ENCODE assay signal across 8 cellular contexts in the genomic region with DNA sequence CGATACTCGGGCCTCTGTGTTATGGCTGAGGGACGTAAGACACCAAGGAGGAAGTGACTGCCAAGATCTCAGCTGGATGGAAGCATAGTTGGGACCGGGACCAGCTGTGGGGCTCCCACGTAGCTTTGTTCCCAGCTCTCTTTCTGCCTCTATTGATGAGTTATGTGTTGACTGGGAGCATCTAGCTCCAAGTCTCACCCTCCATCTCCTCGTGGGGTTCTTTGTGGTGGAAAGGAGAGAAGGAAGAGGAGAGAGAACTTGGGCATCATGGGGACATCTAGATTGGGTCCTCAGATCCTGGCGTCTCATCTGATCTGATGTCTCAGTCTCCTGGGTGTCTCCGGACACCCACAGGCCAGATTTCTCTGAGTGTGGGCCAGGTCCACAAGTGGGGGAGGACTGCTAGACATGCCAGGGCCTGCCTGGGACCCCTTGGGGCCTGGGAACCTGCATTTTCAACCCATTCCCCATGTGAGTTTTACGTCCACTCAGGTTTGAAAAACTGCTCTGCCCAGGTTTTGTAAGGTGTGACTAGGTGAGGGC. TPM values are rescaled to one million over a fixed set of nuclear protein-coding genes. Genes with fewer than 3 reads are reported as not detected.
DNase-seq lines count a peak whose midpoint lies in the region; ATAC-seq, FAIRE-seq and TF ChIP-seq lines count a peak whose summit lies in the region.

No MANE protein-coding gene starts in this region.

- WGBS in thymus, result 19% methylated on average over 9 of the region's 9 CpGs

- H3K36me3 ChIP-seq in adipocyte (ENCODE audit: control insufficient read depth, insufficient read depth, low read length, severe bottlenecking), result no peaks in the 10 kb centered on the region
- peaks cover 0 to 3% of the 10 kb centered on the region in 2 donors for H3K36me3 ChIP-seq in kidney (ENCODE audit: control insufficient read depth in 1 of 2, insufficient read depth in 2 of 2, low read length in 2 of 2)
- peaks cover 9% of the 10 kb centered on the region for H3K36me3 ChIP-seq in thymus (ENCODE audit: control insufficient read depth, insufficient read depth)

- TF ChIP-seq CTCF in AG04449 (IDR thresholded peaks at IDR 0.05; ENCODE audit: insufficient read depth, low read length, missing control alignments), result no peak
- no peak for TF ChIP-seq CTCF in HFFc6 (IDR thresholded peaks at IDR 0.05)
- TF ChIP-seq CTCF in kidney (IDR thresholded peaks at IDR 0.05; ENCODE audit: borderline replicate concordance, extremely low read depth, insufficient read depth), result no peak

- H3K9me3 ChIP-seq in adipocyte (ENCODE audit: control insufficient read depth, low read length) (no peaks in the 10 kb centered on the region), kidney (ENCODE audit: control insufficient read depth in 1 of 2, low read length in 2 of 2) (no peaks in the 10 kb centered on the region), thymus (ENCODE audit: control insufficient read depth) (no peaks in the 10 kb centered on the region)

- H3K4me3 ChIP-seq in AG04449 (ENCODE audit: low read depth, low read length), result peak overlapping the region; percentile 88
- H3K4me3 ChIP-seq in adipocyte (ENCODE audit: low read length), result peak overlapping the region; percentile 86
- H3K4me3 ChIP-seq in kidney (ENCODE audit: low read length in 2 of 2), result peak overlapping the region; percentile 79 to 86
- peak overlapping the region; percentile 98 for H3K4me3 ChIP-seq in thymus (ENCODE audit: low read length)

- no peaks in the 10 kb centered on the region for H3K9me3 Mint-ChIP-seq in HFFc6

- POLR2A ChIA-PET in AG04449 (lab: Yijun Ruan, JAX), result interaction anchor here (0.9 to 2.8 kb wide), 2 partner anchors 10 to 12 kb away, joined by 4 to 11 read pairs; no protein-coding TSS in a partner anchor
- POLR2A ChIA-PET in HEK293T (lab: Yijun Ruan, JAX), result interaction anchor here (3.5 kb wide), 1 partner anchor 9 kb away, joined by 21 read pairs; no protein-coding TSS in a partner anchor

- H3K4me3 Mint-ChIP-seq in HFFc6, result peak overlapping the region; percentile 99

- ATAC-seq in HG03097 (IDR thresholded peaks at IDR 0.05; ENCODE audit: low FRiP score, unreplicated experiment), result no peak

- H3K27ac ChIP-seq in kidney (ENCODE audit: low read depth in 2 of 2, low read length in 2 of 2), result peak overlapping the region; percentile 93 to 95
- peak overlapping the region; percentile 61 for H3K27ac ChIP-seq in thymus (ENCODE audit: low read depth)

- H3K36me3 Mint-ChIP-seq in HFFc6 (ENCODE audit: low read depth), result peaks cover 6% of the 10 kb centered on the region

- peaks cover 23% of the 10 kb centered on the region for H3K4me1 Mint-ChIP-seq in HFFc6 (ENCODE audit: low read depth)

- FAIRE-seq in kidney (lab: Jason Lieb, UNC), result no peak

- intact Hi-C loops in kidney (cut with DNase I), result no loop called here

- no peaks in the 10 kb centered on the region for H3K27me3 Mint-ChIP-seq in HFFc6 (ENCODE audit: insufficient read depth)

- peak overlapping the region; percentile 93 for H3K27ac Mint-ChIP-seq in HFFc6

- no peaks in the 10 kb centered on the region for H3K27me3 ChIP-seq in adipocyte (replicated peaks; ENCODE audit: control insufficient read depth, insufficient read depth, low read length)
- H3K27me3 ChIP-seq in thymus (ENCODE audit: control insufficient read depth, insufficient read depth), result no peaks in the 10 kb centered on the region

- H3K4me1 ChIP-seq in adipocyte (ENCODE audit: control insufficient read depth, insufficient read depth, low read length), result peaks cover 19% of the 10 kb centered on the region
- peaks cover 19 to 20% of the 10 kb centered on the region in 2 donors for H3K4me1 ChIP-seq in kidney (ENCODE audit: control insufficient read depth in 1 of 2, insufficient read depth in 1 of 2, low read depth in 1 of 2, low read length in 2 of 2)
- H3K4me1 ChIP-seq in thymus (ENCODE audit: control insufficient read depth, insufficient read depth, low read length), result peaks cover 14% of the 10 kb centered on the region

- CTCF ChIA-PET in AG04449 (lab: Yijun Ruan, JAX) (interaction anchor here (1.1 to 4.7 kb wide), 8 partner anchors 9 to 330 kb away, joined by 5 to 40 read pairs (median 10); no protein-coding TSS in a partner anchor), HEK293T (lab: Yijun Ruan, JAX) (interaction anchor here (1.2 kb wide), 1 partner anchor 9 kb away, joined by 4 read pairs; no protein-coding TSS in a partner anchor)

- H3K9ac ChIP-seq in adipocyte (ENCODE audit: low read length) (peak overlapping the region; percentile 97), kidney (ENCODE audit: low read length in 2 of 2) (peak overlapping the region; percentile 78 to 90)

- DNase-seq in AG04449 (ENCODE audit: low read depth, low spot score) (no peak), HFFc6 (no peak), adipocyte (ENCODE audit: low read depth) (no peak), kidney (no peak), mesenteric fat pad (ENCODE audit: low spot score) (no peak), HEK293T (ENCODE audit: extremely low spot score) (no peak)

TF ChIP-seq in HEK293T, 16 proteins besides CTCF, POLR2A, EP300 and RAD21:
- no peak for TF ChIP-seq FOXM1 (IDR thresholded peaks at IDR 0.05; ENCODE audit: borderline replicate concordance)
- TF ChIP-seq L3MBTL2 (conservative IDR thresholded peaks at IDR 0.05), result no peak
- TF ChIP-seq ZNF384 (IDR thresholded peaks at IDR 0.05), result no peak
- no peak for TF ChIP-seq HDGF (IDR thresholded peaks at IDR 0.05; ENCODE audit: borderline replicate concordance)
- TF ChIP-seq ELF4 (IDR thresholded peaks at IDR 0.05), result no peak
TF ChIP-seq in HEK293T: peak in this region for 0.

RNA-seq across cellular contexts. Expression of a gene that starts 1.1 kb away (rescaled TPM):
- 10 to 100 TPM; 65.8 to 81.6 (median 69.1) TPM for total RNA-seq in HFFc6 (2021; fragmentation: NEBNext Ultra II Directional; extraction: Animal tissue kit (Norgen Biotek cat#: 25700))
- total RNA-seq in kidney (90.8 TPM), mesenteric fat pad (74.1 TPM)
- polyA plus RNA-seq in kidney (ENCODE audit: insufficient read depth, low read depth, low replicate concordance) (19.7 TPM), thymus (16.0 TPM)

RNA-seq across cellular contexts. Expression of a gene that starts 11.0 kb away (rescaled TPM):
- total RNA-seq in HFFc6 (2021; fragmentation: NEBNext Ultra II Directional; extraction: Animal tissue kit (Norgen Biotek cat#: 25700)), result 10 to 100 TPM; 23.5 to 33.2 (median 27.9) TPM
- total RNA-seq in kidney (38.3 TPM), mesenteric fat pad (20.9 TPM)
- polyA plus RNA-seq in kidney (ENCODE audit: insufficient read depth, low read depth, low replicate concordance) (31.8 TPM), thymus (20.4 TPM)
